Comparison of ENCODE assay signal across 1 cellular context in the genomic region with DNA sequence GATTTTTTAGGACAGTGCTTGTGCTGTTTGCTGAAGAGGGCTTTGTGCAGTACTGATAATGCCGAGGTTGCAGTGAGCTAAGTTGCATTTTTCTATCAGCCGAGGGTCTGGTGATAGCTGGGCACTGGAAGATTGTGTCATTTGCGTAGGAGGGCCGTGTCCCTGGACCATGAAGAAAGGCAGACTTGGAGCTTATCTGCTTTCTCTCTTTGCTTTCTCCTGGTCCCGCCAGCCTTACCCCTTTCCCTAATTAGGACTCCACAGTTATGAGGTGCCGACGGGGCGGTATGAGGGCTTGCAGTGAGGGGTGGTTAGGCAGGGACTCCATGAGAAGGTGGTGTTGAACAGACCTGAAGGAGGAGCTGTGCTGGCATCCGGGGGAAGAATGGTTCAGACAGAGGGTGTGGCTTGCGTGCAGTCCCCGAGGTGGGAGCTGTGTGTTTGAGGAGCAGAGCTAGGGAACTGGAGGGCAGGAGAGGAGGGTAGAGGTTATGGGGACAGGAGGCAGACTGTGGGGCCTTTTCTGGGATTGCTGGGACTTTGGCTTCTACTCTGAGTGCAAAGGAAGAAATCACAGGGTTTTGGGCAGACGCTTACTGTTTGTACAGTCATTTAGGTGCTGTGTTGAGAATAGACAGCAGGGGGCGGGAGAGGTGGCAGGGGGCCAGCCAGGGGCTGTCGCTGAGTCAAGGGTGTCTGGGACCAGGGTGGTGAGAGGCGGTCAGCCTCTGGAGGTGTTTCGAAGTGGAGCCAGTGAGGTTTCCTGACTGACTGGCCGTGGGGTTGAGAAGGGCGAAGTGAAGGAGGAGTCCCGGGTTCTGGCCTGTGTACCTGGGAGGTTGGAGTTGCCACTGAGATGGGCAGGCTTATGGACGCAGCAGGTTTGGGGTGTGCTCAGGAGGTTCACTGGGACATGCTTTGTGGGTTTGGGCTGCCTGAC.
TF ChIP-seq lines count a peak whose summit lies in the region.

No MANE protein-coding gene starts in this region.

TF ChIP-seq in HEK293, 187 proteins besides CTCF, POLR2A, EP300 and RAD21 (continued from another document and continues in another):
- TF ChIP-seq ZNF510 (tag by site-specific recombination; IDR thresholded peaks at IDR 0.05; ENCODE audit: insufficient replicate concordance) (no peak), ZNF600 (tag by site-specific recombination; IDR thresholded peaks at IDR 0.05) (peak; percentile 95), ZNF221 (tag by site-specific recombination; IDR thresholded peaks at IDR 0.05; ENCODE audit: borderline replicate concordance) (no peak), ZNF785 (tag by site-specific recombination; IDR thresholded peaks at IDR 0.05) (no peak), ZBTB20 (tag by site-specific recombination; IDR thresholded peaks at IDR 0.05) (no peak), ZNF239 (tag by site-specific recombination; IDR thresholded peaks at IDR 0.05) (no peak), ZNF24 (tag by site-specific recombination; IDR thresholded peaks at IDR 0.05) (no peak), OSR2 (tag by site-specific recombination; IDR thresholded peaks at IDR 0.05) (no peak), TSHZ1 (tag by site-specific recombination; IDR thresholded peaks at IDR 0.05; ENCODE audit: borderline replicate concordance) (no peak), ZNF658 (tag by site-specific recombination; IDR thresholded peaks at IDR 0.05) (no peak), PRDM1 (tag by site-specific recombination; IDR thresholded peaks at IDR 0.05) (peak; percentile 78), IKZF3 (tag by site-specific recombination; IDR thresholded peaks at IDR 0.05) (no peak), ZNF654 (tag by site-specific recombination; IDR thresholded peaks at IDR 0.05; ENCODE audit: low read depth) (peak; percentile 38), BCL11A (tag by site-specific recombination; IDR thresholded peaks at IDR 0.05; ENCODE audit: low read depth) (no peak), ZNF830 (tag by site-specific recombination; IDR thresholded peaks at IDR 0.05; ENCODE audit: low read depth) (no peak), ZNF354C (tag by site-specific recombination; IDR thresholded peaks at IDR 0.05; ENCODE audit: borderline replicate concordance, low read depth) (no peak), ZNF518A (tag by site-specific recombination; conservative IDR thresholded peaks at IDR 0.05; ENCODE audit: low read depth) (no peak), ZBTB7A (tag by site-specific recombination; IDR thresholded peaks at IDR 0.05; ENCODE audit: low read depth) (0 out of 2 replicates have a peak, but pooled peaks have one; percentile 23), ZNF558 (tag by site-specific recombination; IDR thresholded peaks at IDR 0.05) (no peak), ZNF843 (tag by site-specific recombination; IDR thresholded peaks at IDR 0.05) (no peak), ZNF311 (tag by site-specific recombination; IDR thresholded peaks at IDR 0.05; ENCODE audit: borderline replicate concordance) (no peak), ZNF324 (tag by site-specific recombination; IDR thresholded peaks at IDR 0.05) (no peak), ZNF747 (tag by site-specific recombination; IDR thresholded peaks at IDR 0.05) (no peak), TRIM28 (IDR thresholded peaks at IDR 0.05; ENCODE audit: borderline replicate concordance, low read length) (no peak), ZNF626 (tag by site-specific recombination; IDR thresholded peaks at IDR 0.05) (no peak)
- TF ChIP-seq, protein P1, sequence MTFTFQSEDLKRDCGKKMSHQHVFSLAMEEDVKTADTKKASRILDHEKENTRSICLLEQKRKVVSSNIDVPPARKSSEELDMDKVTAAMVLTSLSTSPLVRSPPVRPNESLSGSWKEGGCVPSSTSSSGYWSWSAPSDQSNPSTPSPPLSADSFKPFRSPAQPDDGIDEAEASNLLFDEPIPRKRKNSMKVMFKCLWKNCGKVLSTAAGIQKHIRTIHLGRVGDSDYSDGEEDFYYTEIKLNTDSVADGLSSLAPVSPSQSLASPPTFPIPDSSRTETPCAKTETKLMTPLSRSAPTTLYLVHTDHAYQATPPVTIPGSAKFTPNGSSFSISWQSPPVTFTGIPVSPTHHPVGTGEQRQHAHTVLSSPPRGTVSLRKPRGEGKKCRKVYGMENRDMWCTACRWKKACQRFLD (tag by site-specific recombination; IDR thresholded peaks at IDR 0.05) = no peak
- TF ChIP-seq, protein P2, sequence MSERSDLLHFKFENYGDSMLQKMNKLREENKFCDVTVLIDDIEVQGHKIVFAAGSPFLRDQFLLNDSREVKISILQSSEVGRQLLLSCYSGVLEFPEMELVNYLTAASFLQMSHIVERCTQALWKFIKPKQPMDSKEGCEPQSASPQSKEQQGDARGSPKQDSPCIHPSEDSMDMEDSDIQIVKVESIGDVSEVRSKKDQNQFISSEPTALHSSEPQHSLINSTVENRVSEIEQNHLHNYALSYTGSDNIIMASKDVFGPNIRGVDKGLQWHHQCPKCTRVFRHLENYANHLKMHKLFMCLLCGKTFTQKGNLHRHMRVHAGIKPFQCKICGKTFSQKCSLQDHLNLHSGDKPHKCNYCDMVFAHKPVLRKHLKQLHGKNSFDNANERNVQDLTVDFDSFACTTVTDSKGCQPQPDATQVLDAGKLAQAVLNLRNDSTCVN (tag by site-specific recombination; optimal IDR thresholded peaks at IDR 0.05) = no peak
- TF ChIP-seq, protein P3, sequence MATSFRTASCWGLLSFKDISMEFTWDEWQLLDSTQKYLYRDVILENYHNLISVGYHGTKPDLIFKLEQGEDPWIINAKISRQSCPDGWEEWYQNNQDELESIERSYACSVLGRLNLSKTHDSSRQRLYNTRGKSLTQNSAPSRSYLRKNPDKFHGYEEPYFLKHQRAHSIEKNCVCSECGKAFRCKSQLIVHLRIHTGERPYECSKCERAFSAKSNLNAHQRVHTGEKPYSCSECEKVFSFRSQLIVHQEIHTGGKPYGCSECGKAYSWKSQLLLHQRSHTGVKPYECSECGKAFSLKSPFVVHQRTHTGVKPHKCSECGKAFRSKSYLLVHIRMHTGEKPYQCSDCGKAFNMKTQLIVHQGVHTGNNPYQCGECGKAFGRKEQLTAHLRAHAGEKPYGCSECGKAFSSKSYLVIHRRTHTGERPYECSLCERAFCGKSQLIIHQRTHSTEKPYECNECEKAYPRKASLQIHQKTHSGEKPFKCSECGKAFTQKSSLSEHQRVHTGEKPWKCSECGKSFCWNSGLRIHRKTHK (tag by site-specific recombination; IDR thresholded peaks at IDR 0.05) = no peak
- TF ChIP-seq, protein P4, sequence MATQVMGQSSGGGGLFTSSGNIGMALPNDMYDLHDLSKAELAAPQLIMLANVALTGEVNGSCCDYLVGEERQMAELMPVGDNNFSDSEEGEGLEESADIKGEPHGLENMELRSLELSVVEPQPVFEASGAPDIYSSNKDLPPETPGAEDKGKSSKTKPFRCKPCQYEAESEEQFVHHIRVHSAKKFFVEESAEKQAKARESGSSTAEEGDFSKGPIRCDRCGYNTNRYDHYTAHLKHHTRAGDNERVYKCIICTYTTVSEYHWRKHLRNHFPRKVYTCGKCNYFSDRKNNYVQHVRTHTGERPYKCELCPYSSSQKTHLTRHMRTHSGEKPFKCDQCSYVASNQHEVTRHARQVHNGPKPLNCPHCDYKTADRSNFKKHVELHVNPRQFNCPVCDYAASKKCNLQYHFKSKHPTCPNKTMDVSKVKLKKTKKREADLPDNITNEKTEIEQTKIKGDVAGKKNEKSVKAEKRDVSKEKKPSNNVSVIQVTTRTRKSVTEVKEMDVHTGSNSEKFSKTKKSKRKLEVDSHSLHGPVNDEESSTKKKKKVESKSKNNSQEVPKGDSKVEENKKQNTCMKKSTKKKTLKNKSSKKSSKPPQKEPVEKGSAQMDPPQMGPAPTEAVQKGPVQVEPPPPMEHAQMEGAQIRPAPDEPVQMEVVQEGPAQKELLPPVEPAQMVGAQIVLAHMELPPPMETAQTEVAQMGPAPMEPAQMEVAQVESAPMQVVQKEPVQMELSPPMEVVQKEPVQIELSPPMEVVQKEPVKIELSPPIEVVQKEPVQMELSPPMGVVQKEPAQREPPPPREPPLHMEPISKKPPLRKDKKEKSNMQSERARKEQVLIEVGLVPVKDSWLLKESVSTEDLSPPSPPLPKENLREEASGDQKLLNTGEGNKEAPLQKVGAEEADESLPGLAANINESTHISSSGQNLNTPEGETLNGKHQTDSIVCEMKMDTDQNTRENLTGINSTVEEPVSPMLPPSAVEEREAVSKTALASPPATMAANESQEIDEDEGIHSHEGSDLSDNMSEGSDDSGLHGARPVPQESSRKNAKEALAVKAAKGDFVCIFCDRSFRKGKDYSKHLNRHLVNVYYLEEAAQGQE (tag by site-specific recombination; IDR thresholded peaks at IDR 0.05) = no peak
